In the genomic region with DNA sequence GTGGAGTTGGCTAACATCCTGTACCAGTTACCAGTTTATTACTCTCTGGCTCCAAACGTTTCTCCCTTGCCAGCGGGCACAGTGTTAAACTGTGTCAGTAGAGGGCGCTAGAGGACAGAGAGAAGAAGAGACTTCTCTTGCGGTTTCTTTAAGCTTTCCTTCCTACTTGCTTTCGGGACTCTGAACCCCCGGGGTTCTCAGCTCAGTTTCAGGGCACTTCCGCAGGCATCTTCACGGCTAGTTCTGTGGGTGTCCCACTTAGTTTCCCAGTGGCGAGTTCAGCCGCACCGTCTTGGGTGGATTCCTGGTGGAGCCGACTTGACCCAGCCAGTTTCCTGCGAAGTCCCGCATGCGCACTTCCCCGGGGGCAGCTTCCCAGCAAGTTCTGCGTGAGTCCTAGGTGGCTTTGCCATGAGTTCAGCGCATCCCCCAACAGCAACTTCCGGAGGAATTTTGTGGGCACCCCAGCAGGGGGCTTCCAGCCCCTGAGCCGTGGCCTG, we compare ENCODE assay signal across 8 cellular contexts. TPM values are rescaled to one million over a fixed set of nuclear protein-coding genes. Genes with fewer than 3 reads are reported as not detected.
DNase-seq lines count a peak whose midpoint lies in the region; ATAC-seq, FAIRE-seq and TF ChIP-seq lines count a peak whose summit lies in the region.

No MANE protein-coding gene starts in this region.

- H3K27ac ChIP-seq in H1 (ENCODE audit: low read depth, low read length), result no peak overlapping the region

- H3K18ac ChIP-seq in H1 (ENCODE audit: extremely low read depth, low read length), result peak overlapping the region; percentile 90

- no peak overlapping the region for H2AK5ac ChIP-seq in H1 (ENCODE audit: low read depth, low read length)

- H4K20me1 ChIP-seq in H1 (replicated peaks in 1 of 2; ENCODE audit: control insufficient read depth in 1 of 2, insufficient read depth in 2 of 2, low read length in 2 of 2), result no peaks in the 10 kb centered on the region

- H2BK20ac ChIP-seq in H1 (ENCODE audit: low read length), result peak overlapping the region; percentile 40; the same call in 1 of the 2 replicates

- H3K23me2 ChIP-seq in H1 (ENCODE audit: low read depth, low read length), result 0 out of 2 replicates have a peak, but pooled peaks cover 2% of the 10 kb centered on the region

- no peak overlapping the region for H2BK5ac ChIP-seq in H1 (ENCODE audit: low read depth, low read length)

- H2BK15ac ChIP-seq in H1 (ENCODE audit: low read length), result 0 out of 2 replicates have a peak overlapping the region, but pooled peaks have one; percentile 40

- no peak overlapping the region for H3K23ac ChIP-seq in H1 (ENCODE audit: insufficient read length)

- H3K36me3 ChIP-seq in H1 (ENCODE audit: control insufficient read depth in 2 of 4, insufficient read depth in 4 of 4, low read length in 3 of 4), result no peaks in the 10 kb centered on the region

- H3K9ac ChIP-seq in H1 (replicated peaks in 1 of 4; ENCODE audit: extremely low read depth in 1 of 4, low read depth in 3 of 4, low read length in 3 of 4), result no peak overlapping the region

- no peak overlapping the region for H2BK120ac ChIP-seq in H1 (replicated peaks; ENCODE audit: low read depth, low read length)

- no peak for ATAC-seq in HG03460 (IDR thresholded peaks at IDR 0.05; ENCODE audit: unreplicated experiment)

- peak overlapping the region; percentile 50 to 70 (median 56) for H3K4me3 ChIP-seq in H1 (ENCODE audit: extremely low read depth in 1 of 4, insufficient read depth in 2 of 4, low read depth in 3 of 4, low read length in 4 of 4)

- DNase-seq in HTR-8/SVneo (ENCODE audit: insufficient read length, low spot score) (peak; percentile 75), NOMO-1 (lab: John Stamatoyannopoulos, UW; ENCODE audit: unreplicated experiment in 2 of 2) (peak; percentile 58 to 90), H1 (ENCODE audit: low read depth in 1 of 2, low spot score in 2 of 2) (peak; percentile 50 to 89), medulla oblongata (ENCODE audit: extremely low spot score) (peak; percentile 97)
- DNase-seq in activated CD8-positive, alpha-beta memory T cell treated with anti-CD3 and anti-CD28 coated beads for 48 hours (ENCODE audit: low read depth in 2 of 3, low spot score in 2 of 3), result peak in 2 of 3 experiments; percentile 46 to 77
- DNase-seq in stimulated activated CD8-positive, alpha-beta memory T cell treated with anti-CD3 and anti-CD28 coated beads, Interleukin-12 subunit alpha, Interleukin-12 subunit beta, amount 100 ng/mL, for 4 hours (ENCODE audit: low read depth), result peak; percentile 59

- H2AFZ ChIP-seq in H1 (ENCODE audit: low read length), result peak overlapping the region; percentile 95

- peaks cover 0 to 4% (median 2%) of the 10 kb centered on the region in 4 experiments; a peak in 4 of 7 replicates for H3K27me3 ChIP-seq in H1 (replicated peaks in 1 of 4; ENCODE audit: control insufficient read depth in 3 of 4, extremely low read depth in 1 of 4, insufficient read depth in 3 of 4, low read length in 3 of 4)

- H3K79me1 ChIP-seq in H1 (ENCODE audit: low read depth, low read length), result no peaks in the 10 kb centered on the region

- POLR2A ChIA-PET in H1 (lab: Charles Lee; ENCODE audit: partially characterized antibody), result interaction anchor here (0.7 to 2.3 kb wide), 6 partner anchors 60 to 242 kb away, joined by 3 to 7 read pairs (median 3); partner anchors contain the start of gene PPFIA4

- H3K4me1 ChIP-seq in H1 (replicated peaks in 1 of 4; ENCODE audit: control insufficient read depth in 3 of 4, insufficient read depth in 4 of 4, low read length in 3 of 4), result peaks cover 0 to 3% (median 1%) of the 10 kb centered on the region in 4 experiments; a peak in 2 of 7 replicates

- H3K4me2 ChIP-seq in H1 (ENCODE audit: insufficient read depth in 1 of 2, low read depth in 2 of 2, low read length in 2 of 2), result peak overlapping the region; percentile 12 to 81; a peak in 3 of 4 replicates

- no peak overlapping the region; the same call in 1 of the 2 replicates for H2BK12ac ChIP-seq in H1 (ENCODE audit: low read depth, low read length)

- H4K91ac ChIP-seq in H1 (replicated peaks; ENCODE audit: insufficient read length, low read length), result no peak overlapping the region

- H4K5ac ChIP-seq in H1 (ENCODE audit: insufficient read length, low read depth, low read length), result no peak overlapping the region

- FAIRE-seq in HTR-8/SVneo (lab: Jason Lieb, UNC), result no peak
- FAIRE-seq in H1 (lab: Jason Lieb, UNC), result no peak

- no peak overlapping the region for H3K56ac ChIP-seq in H1 (replicated peaks; ENCODE audit: insufficient read length, low read depth, low read length)

- peak overlapping the region; percentile 84; the same call in 1 of the 2 replicates for H4K8ac ChIP-seq in H1 (ENCODE audit: extremely low read depth, insufficient read depth, low read length)

- CTCF ChIA-PET in H1 (lab: Charles Lee; ENCODE audit: partially characterized antibody), result interaction anchor here (0.6 to 39.0 kb wide), 83 partner anchors 11 to 1442 kb away, joined by 3 to 785 read pairs (median 5); partner anchors contain the start of genes ADORA1, BTG2, FMOD and KLHL12

- H3K14ac ChIP-seq in H1 (ENCODE audit: insufficient read length), result no peak overlapping the region

- TF ChIP-seq POLR2A in H1 (IDR thresholded peaks at IDR 0.05; ENCODE audit: control extremely low read depth in 1 of 2, low read depth in 2 of 2, low read length in 2 of 2), result no peak

- no peaks in the 10 kb centered on the region for H3K79me2 ChIP-seq in H1 (ENCODE audit: control insufficient read depth in 1 of 2, insufficient read depth in 2 of 2, low read length in 2 of 2)

- TF ChIP-seq CTCF in GM12874 (IDR thresholded peaks at IDR 0.05; ENCODE audit: insufficient read depth, low read depth, low read length) (peak; percentile 82), H1 (IDR thresholded peaks at IDR 0.05; ENCODE audit: control extremely low read depth in 1 of 3, insufficient read depth in 1 of 3, low read depth in 1 of 3, low read length in 3 of 3) (peak; percentile 42 to 90 (median 87))

- peak; percentile 75 to 85 for TF ChIP-seq RAD21 in H1 (IDR thresholded peaks at IDR 0.05 in 1 of 2, conservative IDR thresholded peaks at IDR 0.05 in 1 of 2; ENCODE audit: low read depth in 2 of 2, low read length in 2 of 2)

- TF ChIP-seq EP300 in H1 (IDR thresholded peaks at IDR 0.05; ENCODE audit: borderline replicate concordance in 1 of 2, low read depth in 2 of 2, low read length in 2 of 2), result no peak

- H3K9me3 ChIP-seq in H1 (ENCODE audit: insufficient read depth in 2 of 2, low read depth in 1 of 2, low read length in 1 of 2), result no peaks in the 10 kb centered on the region

- H3K4ac ChIP-seq in H1 (replicated peaks; ENCODE audit: insufficient read length, low read depth, low read length), result no peak overlapping the region

- WGBS in H1 (ENCODE audit: extremely low coverage in 1 of 2, insufficient coverage in 1 of 2, insufficient read length in 1 of 2, insufficient replicate concordance in 2 of 2, low coverage in 1 of 2, low lambda C conversion rate in 2 of 2, missing lambda C conversion rate in 1 of 2), 2 experiments, result 6% methylated on average over 20 of the region's 20 CpGs; no CpG with 5 or more reads in 1 of the 2 experiments

TF ChIP-seq in H1, 55 proteins besides CTCF, POLR2A, EP300 and RAD21:
- TF ChIP-seq USF2 (IDR thresholded peaks at IDR 0.05; ENCODE audit: low read length) (no peak), EGR1 (IDR thresholded peaks at IDR 0.05; ENCODE audit: borderline replicate concordance, low read depth, low read length) (0 out of 2 replicates have a peak, but pooled peaks have one; percentile 30), MAX (IDR thresholded peaks at IDR 0.05) (peak; percentile 51; the same call in 1 of the 2 replicates), MAFK (IDR thresholded peaks at IDR 0.05; ENCODE audit: low read depth, low read length) (no peak), PHF8 (conservative IDR thresholded peaks at IDR 0.05; ENCODE audit: low read depth, low read length) (peak; percentile 21; the same call in 1 of the 2 replicates), ASH2L (IDR thresholded peaks at IDR 0.05; ENCODE audit: low read length) (peak; percentile 90), POLR2AphosphoS5 (IDR thresholded peaks at IDR 0.05; ENCODE audit: low read depth, low read length) (no peak), GTF2F1 (IDR thresholded peaks at IDR 0.05; ENCODE audit: borderline replicate concordance, low read depth, low read length) (no peak), KDM4A (IDR thresholded peaks at IDR 0.05; ENCODE audit: low read depth, low read length, severe bottlenecking) (peak; percentile 92), NRF1 (IDR thresholded peaks at IDR 0.05; ENCODE audit: low read depth, low read length) (0 out of 2 replicates have a peak, but pooled peaks have one; percentile 11)

RNA-seq across cellular contexts. Expression of gene BTG2, which starts 37.9 kb away (rescaled TPM):
- total RNA-seq in H1 (2021; fragmentation: NEBNext Ultra II Directional; extraction: Animal tissue kit (Norgen Biotek cat#: 25700)), result 4.1 and 4.8 TPM in 2 replicates
- 11.0 and 15.1 TPM in 2 replicates for polyA plus RNA-seq in H1 (2011; rRNA removed)
- polyA plus RNA-seq in H1 (2011; cell fraction: cytosol; rRNA removed), result 10.1 TPM
- 10.0 TPM for polyA plus RNA-seq in H1 (2011; cell fraction: nucleus; rRNA removed)
- 5.6 to 6.3 TPM (median 5.9 TPM) in 4 replicates for polyA plus RNA-seq in H1 (2012, experiment 1 of 2)
- polyA plus RNA-seq in H1 (2012, experiment 2 of 2), result 7.6 TPM
- 2.1 TPM for polyA plus RNA-seq in H1 (2013, experiment 1 of 2)
- 2.6 TPM for polyA plus RNA-seq in H1 (2013, experiment 2 of 2)
- polyA minus RNA-seq in H1 (2011; rRNA and poly(A)+ RNA removed), result 7.2 and 7.6 TPM in 2 replicates
- 9.8 TPM for polyA minus RNA-seq in H1 (2011; cell fraction: cytosol; rRNA and poly(A)+ RNA removed)
- 19.8 TPM for polyA minus RNA-seq in H1 (2011; cell fraction: nucleus; rRNA and poly(A)+ RNA removed)

RNA-seq across cellular contexts. Expression of gene CHIT1, which starts 37.9 kb away (rescaled TPM):
- total RNA-seq in H1 (2021; fragmentation: NEBNext Ultra II Directional; extraction: Animal tissue kit (Norgen Biotek cat#: 25700)), result not detected in 2 replicates
- polyA plus RNA-seq in H1 (2011; rRNA removed), result not detected in 2 replicates
- polyA plus RNA-seq in H1 (2011; cell fraction: cytosol; rRNA removed), result 0.04 TPM
- polyA plus RNA-seq in H1 (2011; cell fraction: nucleus; rRNA removed), result 0.13 TPM
- polyA plus RNA-seq in H1 (2012, experiment 1 of 2), result 0.06 TPM in 1 of 4 replicates, not detected in the others
- polyA plus RNA-seq in H1 (2012, experiment 2 of 2), result not detected
- not detected for polyA plus RNA-seq in H1 (2013, experiment 1 of 2)
- polyA plus RNA-seq in H1 (2013, experiment 2 of 2), result not detected
- 0.03 and 0.05 TPM in 2 replicates for polyA minus RNA-seq in H1 (2011; rRNA and poly(A)+ RNA removed)
- not detected for polyA minus RNA-seq in H1 (2011; cell fraction: cytosol; rRNA and poly(A)+ RNA removed)
- polyA minus RNA-seq in H1 (2011; cell fraction: nucleus; rRNA and poly(A)+ RNA removed), result 0.50 TPM
